20 cellular contexts compared by ENCODE assay signal in the genomic region with DNA sequence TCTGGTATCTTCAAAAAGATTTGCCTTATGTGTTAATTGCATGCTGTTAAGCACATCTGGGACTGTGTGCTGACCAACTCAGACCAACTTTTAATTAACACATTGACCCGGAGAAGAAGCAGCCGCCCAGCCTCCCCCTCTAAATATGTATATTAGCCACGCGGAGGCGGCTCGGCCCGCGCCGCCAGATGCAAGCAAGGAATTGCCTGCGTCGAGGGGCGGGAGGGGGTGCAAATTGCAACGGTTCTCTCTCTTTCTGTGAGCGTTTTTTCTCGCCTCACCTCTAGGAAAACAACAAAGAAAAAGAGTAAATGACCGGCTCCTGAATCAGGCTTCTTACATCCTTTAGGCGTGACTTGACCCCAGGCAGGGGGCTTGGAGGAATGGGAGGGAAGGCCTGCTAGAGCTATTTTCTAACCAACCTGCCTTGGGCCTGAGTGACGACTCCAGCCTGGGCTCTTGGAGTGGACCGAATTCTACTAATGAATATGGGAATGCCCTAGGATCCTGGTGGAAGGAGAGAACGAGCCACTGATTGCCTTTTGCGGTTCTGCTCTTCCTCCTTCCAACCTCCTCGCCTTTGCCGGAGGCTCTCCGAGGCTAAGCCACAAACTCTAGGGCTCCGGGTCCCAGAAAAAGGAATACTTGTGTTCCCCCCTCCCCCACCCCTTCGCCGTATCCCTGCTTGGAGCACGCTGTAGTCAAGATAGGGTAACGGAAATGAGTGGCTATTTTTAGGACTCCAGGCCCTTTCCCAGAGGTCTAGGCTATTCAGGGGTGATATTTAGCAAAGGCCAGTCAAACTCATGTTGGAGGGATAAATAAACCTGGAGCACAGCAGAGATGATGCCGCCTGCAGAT.
DNase-seq lines count a peak whose midpoint lies in the region; ATAC-seq and TF ChIP-seq lines count a peak whose summit lies in the region.
"Had no signal": no experiment of that assay in that cellular context is flagged by ENCODE, and none has a peak within 500 bp of the region (broad histone marks: within the 10 kb centered on the region; RNA-seq: fewer than 3 reads in every experiment).

No MANE protein-coding gene starts in this region.

- no peak for TF ChIP-seq CTCF in hepatocyte (IDR thresholded peaks at IDR 0.05; ENCODE audit: poor library complexity)
- TF ChIP-seq CTCF in mesothelial cell of epicardium (IDR thresholded peaks at IDR 0.05; ENCODE audit: unreplicated experiment), result no peak
- TF ChIP-seq CTCF in type B pancreatic cell (conservative IDR thresholded peaks at IDR 0.05), result no peak
- TF ChIP-seq CTCF in testis (IDR thresholded peaks at IDR 0.05), result no peak

- H2AFZ ChIP-seq in hepatocyte, result peak overlapping the region; percentile 56

- H3K4me1 Mint-ChIP-seq in mesothelial cell of epicardium (peaks cover 31% of the 10 kb centered on the region), type B pancreatic cell (ENCODE audit: unreplicated experiment) (peaks cover 21% of the 10 kb centered on the region)

- no peaks in the 10 kb centered on the region for H3K79me2 ChIP-seq in hepatocyte

- peak; percentile 49 for ATAC-seq in Right ventricle myocardium inferior
- ATAC-seq in HG03108 (IDR thresholded peaks at IDR 0.05; ENCODE audit: unreplicated experiment), result no peak
- ATAC-seq in GM21619 (IDR thresholded peaks at IDR 0.05; ENCODE audit: unreplicated experiment), result no peak
- ATAC-seq: foreskin keratinocyte had no signal

- H3K4me3 Mint-ChIP-seq in mesothelial cell of epicardium, result peak overlapping the region; percentile 23
- peak overlapping the region; percentile 66 for H3K4me3 Mint-ChIP-seq in type B pancreatic cell

- H3K9me3 ChIP-seq in hepatocyte (ENCODE audit: low read depth), result no peaks in the 10 kb centered on the region
- no peaks in the 10 kb centered on the region for H3K9me3 ChIP-seq in testis
- H3K9me3 ChIP-seq: upper lobe of left lung had no signal

- H3K27ac ChIP-seq in hepatocyte (no peak overlapping the region), testis (no peak overlapping the region)
- H3K27ac ChIP-seq: 22Rv1, BLaER1, foreskin keratinocyte, upper lobe of left lung had no signal

- H3K9me3 Mint-ChIP-seq in mesothelial cell of epicardium (peaks cover 5% of the 10 kb centered on the region), type B pancreatic cell (peaks cover 4% of the 10 kb centered on the region)

- DNase-seq in Right ventricle myocardium inferior (ENCODE audit: missing footprints) (peak; percentile 45), cardiac septum (ENCODE audit: low spot score) (no peak), hepatocyte (ENCODE audit: low spot score) (no peak), mesothelial cell of epicardium (ENCODE audit: low spot score in 2 of 2, unreplicated experiment in 2 of 2) (no peak), type B pancreatic cell (ENCODE audit: extremely low spot score, unreplicated experiment) (no peak), testis (no peak)
- DNase-seq: activated gamma-delta T cell treated with Interleukin-2 at 50 U/mL for 16 hours; aorta; foreskin keratinocyte; GOT3; Kasumi-1; NCI-H1417 treated with DMSO at 0.1 percent for 48 hours; NCI-H2171 treated with DMSO at 0.1 percent for 48 hours; NCI-H774; stimulated activated naive CD4-positive, alpha-beta T cell treated with Interleukin-2 at 50 U/mL for 16 hours had no signal

- peak overlapping the region; percentile 86 for H3K4me2 ChIP-seq in hepatocyte
- H3K4me2 ChIP-seq: BLaER1 had no signal

- no peaks in the 10 kb centered on the region for H3K9me2 ChIP-seq in hepatocyte (replicated peaks; ENCODE audit: insufficient read depth)

- peaks cover 97% of the 10 kb centered on the region for H3K27me3 Mint-ChIP-seq in mesothelial cell of epicardium (ENCODE audit: low read depth)
- peaks cover 87% of the 10 kb centered on the region for H3K27me3 Mint-ChIP-seq in type B pancreatic cell

- intact Hi-C loops in Right ventricle myocardium inferior (cut with DNase I) (no loop called here), cardiac septum (cut with DNase I) (loop anchor here (1.0 kb wide), 1 partner anchor 48 kb away; no protein-coding TSS in a partner anchor), testis (cut with DNase I; ENCODE audit: low total_unique reads) (no loop called here)

- H3K27ac Mint-ChIP-seq in mesothelial cell of epicardium (no peak overlapping the region), type B pancreatic cell (no peak overlapping the region)

- H3K27me3 ChIP-seq in hepatocyte (peaks cover 84% of the 10 kb centered on the region), testis (no peaks in the 10 kb centered on the region)
- H3K27me3 ChIP-seq: BLaER1 had no signal

- H3K36me3 Mint-ChIP-seq in mesothelial cell of epicardium (no peaks in the 10 kb centered on the region), type B pancreatic cell (no peaks in the 10 kb centered on the region)

- 15% methylated on average over 30 of the region's 30 CpGs for WGBS in hepatocyte (ENCODE audit: low lambda C conversion rate, missing lambda C conversion rate)
- 17 to 22% methylated on average over 24 to 30 of the region's 30 CpGs for WGBS in testis, 2 donors

- no peaks in the 10 kb centered on the region for H4K20me1 ChIP-seq in hepatocyte (ENCODE audit: insufficient read depth, poor library complexity, severe bottlenecking)
- H4K20me1 ChIP-seq: BLaER1 had no signal

- peaks cover 18% of the 10 kb centered on the region for H3K4me1 ChIP-seq in hepatocyte (ENCODE audit: insufficient read depth)
- H3K4me1 ChIP-seq in testis, result no peaks in the 10 kb centered on the region
- H3K4me1 ChIP-seq: BLaER1, foreskin keratinocyte had no signal

- no peaks in the 10 kb centered on the region for H3K36me3 ChIP-seq in hepatocyte (replicated peaks; ENCODE audit: insufficient read depth, low read depth)
- H3K36me3 ChIP-seq in testis (ENCODE audit: low read depth, missing control alignments), result no peaks in the 10 kb centered on the region
- H3K36me3 ChIP-seq: BLaER1, upper lobe of left lung had no signal

- H3K4me3 ChIP-seq in hepatocyte (peak overlapping the region; percentile 45), testis (no peak overlapping the region)
- H3K4me3 ChIP-seq: BLaER1, upper lobe of left lung had no signal

- TF ChIP-seq POLR2A in testis (IDR thresholded peaks at IDR 0.05), result no peak
